Comparison of ENCODE assay signal across 9 cellular contexts in genomic region chr13:30463820-30464495, GRCh38. TPM values are rescaled to one million over a fixed set of nuclear protein-coding genes. Genes with fewer than 3 reads are reported as not detected.
DNase-seq lines count a peak whose midpoint lies in the region; ATAC-seq and TF ChIP-seq lines count a peak whose summit lies in the region.
"Had no signal": no experiment of that assay in that cellular context is flagged by ENCODE, and none has a peak within 500 bp of the region (broad histone marks: within the 10 kb centered on the region; RNA-seq: fewer than 3 reads in every experiment).

No MANE protein-coding gene starts in this region.

- peak; percentile 50 to 75 (median 64) for DNase-seq in CD4-positive, alpha-beta T cell
- peak; percentile 85 for DNase-seq in HT-29 (ENCODE audit: low spot score)
- DNase-seq in UCSD-AML1 (lab: John Stamatoyannopoulos, UW; ENCODE audit: unreplicated experiment) = peak; percentile 81
- DNase-seq in iris pigment epithelial cell (ENCODE audit: low read depth) = peak; percentile 71
- peak; percentile 94 for DNase-seq in spleen
- DNase-seq in NCI-H187 treated with DMSO at 0.1 percent for 48 hours (lab: John Stamatoyannopoulos, UW) = no peak

- H3K4me1 ChIP-seq in spleen = peaks cover 28 to 59% (median 51%) of the 10 kb centered on the region in 6 donors

- peak overlapping the region; percentile 41 to 83 (median 54) for H3K4me3 ChIP-seq in spleen

- peak; percentile 16 for ATAC-seq in CD4-positive, alpha-beta T cell (ENCODE audit: poor library complexity)
- peak; percentile 34 for ATAC-seq in GM19397 (IDR thresholded peaks at IDR 0.05; ENCODE audit: unreplicated experiment)

- no peaks in the 10 kb centered on the region for H3K9me3 Mint-ChIP-seq in CD4-positive, alpha-beta T cell
- peaks cover 0 to 4% (median 0%) of the 10 kb centered on the region in 5 experiments for H3K9me3 Mint-ChIP-seq in brain

- H3K4me1 Mint-ChIP-seq in CD4-positive, alpha-beta T cell (ENCODE audit: low read depth) = peaks cover 47% of the 10 kb centered on the region
- peaks cover 46% of the 10 kb centered on the region for H3K4me1 Mint-ChIP-seq in brain

- no peak for TF ChIP-seq CTCF in CD4-positive, alpha-beta T cell (IDR thresholded peaks at IDR 0.05)
- TF ChIP-seq CTCF in brain (conservative IDR thresholded peaks at IDR 0.05) (no peak), spleen (IDR thresholded peaks at IDR 0.05 in 8 of 11, conservative IDR thresholded peaks at IDR 0.05 in 3 of 11) (no peak)

- peak overlapping the region; percentile 77 for H3K27ac ChIP-seq in CD4-positive, alpha-beta T cell (ENCODE audit: low read depth, low read length)
- H3K27ac ChIP-seq in spleen = peak overlapping the region; percentile 91 to 100 (median 99)

- no peaks in the 10 kb centered on the region for H3K27me3 ChIP-seq in CD4-positive, alpha-beta T cell (ENCODE audit: control insufficient read depth, insufficient read depth, low read length)
- no peaks in the 10 kb centered on the region for H3K27me3 ChIP-seq in spleen (replicated peaks in 1 of 7)

- 1 to 2% (median 1%) methylated on average over 17 to 30 of the region's 30 CpGs for whole genome bisulfite sequencing in spleen, 5 donors

- peaks cover 6% of the 10 kb centered on the region for H3K27me3 Mint-ChIP-seq in CD4-positive, alpha-beta T cell
- H3K27me3 Mint-ChIP-seq in brain = peaks cover 7% of the 10 kb centered on the region

- peaks cover 54% of the 10 kb centered on the region for H3K36me3 Mint-ChIP-seq in CD4-positive, alpha-beta T cell (ENCODE audit: low read depth)
- peaks cover 25% of the 10 kb centered on the region for H3K36me3 Mint-ChIP-seq in brain

- peaks cover 0 to 36% (median 15%) of the 10 kb centered on the region in 6 donors for H3K36me3 ChIP-seq in spleen

- no peaks in the 10 kb centered on the region for H3K9me3 ChIP-seq in CD4-positive, alpha-beta T cell (ENCODE audit: control insufficient read depth, low read length)
- H3K9me3 ChIP-seq in spleen = no peaks in the 10 kb centered on the region

- POLR2A ChIA-PET in CD4-positive, alpha-beta T cell (lab: Charles Lee) = interaction anchor here (0.6 to 3.8 kb wide), 27 partner anchors 43 to 868 kb away, joined by 3 to 119 read pairs (median 4); partner anchors contain the start of genes KATNAL1, SLC7A1 and USPL1

- H3K4me3 Mint-ChIP-seq in CD4-positive, alpha-beta T cell = peak overlapping the region; percentile 98
- H3K4me3 Mint-ChIP-seq in brain = peak overlapping the region; percentile 89 to 95 (median 91)

- peak overlapping the region; percentile 97 for H3K27ac Mint-ChIP-seq in CD4-positive, alpha-beta T cell
- H3K27ac Mint-ChIP-seq in brain = peak overlapping the region; percentile 89 to 99 (median 93)

- intact Hi-C loops in CD4-positive, alpha-beta T cell (cut with DNase I, micrococcal nuclease) = loop anchor here (1.0 to 10.0 kb wide), 6 partner anchors 57 to 869 kb away; partner anchors contain the start of gene SLC7A1 (in 1 of the 2)
- intact Hi-C loops in spleen (cut with DNase I; ENCODE audit: low total_unique reads) = loop anchor here (10.0 kb wide), 2 partner anchors 151 to 341 kb away; partner anchors contain the start of gene USPL1

- CTCF ChIA-PET in CD4-positive, alpha-beta T cell (lab: Charles Lee) = interaction anchor here (0.8 to 3.6 kb wide), 2 partner anchors 90 to 331 kb away, joined by 3 to 15 read pairs; no protein-coding TSS in a partner anchor

- TF ChIP-seq POLR2A in spleen (IDR thresholded peaks at IDR 0.05) = peak in 1 of 3 donors; percentile 56

RNA-seq across cellular contexts. Expression of gene HMGB1, which starts 1.8 kb away (rescaled TPM):
- total RNA-seq in CD4-positive, alpha-beta T cell = 100 to 1,000 TPM; 448 to 465 TPM
- total RNA-seq in HT-29 (2014; rRNA removed; shearing (Covaris generic)) = 579 and 669 TPM in 2 replicates
- 230 TPM for polyA plus RNA-seq in brain (ENCODE audit: insufficient read depth, low read depth, low replicate concordance)
- 100 to 1,000 TPM; 221 to 400 (median 295) TPM for total RNA-seq in spleen
- 100 to 1,000 TPM; 295 to 528 (median 353) TPM for polyA plus RNA-seq in spleen

RNA-seq across cellular contexts. Expression of gene UBE2L5, which starts 41.7 kb away (rescaled TPM):
- total RNA-seq in CD4-positive, alpha-beta T cell = under 1 TPM in 1 of 2 experiments, not detected in 1; 0.11 TPM
- total RNA-seq in HT-29 (2014; rRNA removed; shearing (Covaris generic)) = not detected in 2 replicates
- polyA plus RNA-seq in brain (ENCODE audit: insufficient read depth, low read depth, low replicate concordance) (not detected), spleen (under 1 TPM in 1 of 3 donors, not detected in 2; 0.05 TPM)
- not detected for total RNA-seq in spleen
- total RNA-seq: T-helper 2 cell treated with Interferon-gamma antibody and Interleukin-4, amounts not matched to agents 100 ng/mL and 5 ng/mL, for 36 hours had no signal
